Comparison of ENCODE assay signal across 22 cellular contexts in the genomic region with DNA sequence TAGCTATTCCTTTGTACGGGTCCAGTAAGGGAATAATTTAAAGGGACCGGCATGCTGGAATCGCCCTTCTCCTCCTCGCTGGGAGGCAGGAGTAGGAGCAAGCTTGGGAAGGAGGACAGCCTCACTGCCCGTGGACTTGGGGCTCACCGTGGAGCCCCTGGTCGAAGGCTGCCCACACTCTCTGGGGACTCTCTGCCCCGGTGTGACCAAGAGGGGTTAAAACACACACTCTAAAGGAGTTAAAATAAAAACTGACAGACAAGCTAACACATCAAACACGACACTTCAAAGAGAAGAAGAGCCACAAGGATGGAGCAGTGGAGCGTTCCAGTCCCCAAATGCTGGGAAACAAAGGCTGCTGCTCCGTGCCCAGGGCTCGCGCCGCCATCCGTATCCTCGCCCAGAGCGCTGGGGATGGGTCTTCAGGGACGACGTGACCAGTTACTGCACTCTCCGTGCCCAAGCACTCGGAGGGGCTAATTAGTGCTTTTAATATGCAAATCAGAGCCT.
DNase-seq lines count a peak whose midpoint lies in the region; ATAC-seq, FAIRE-seq and TF ChIP-seq lines count a peak whose summit lies in the region.
"Had no signal": no experiment of that assay in that cellular context is flagged by ENCODE, and none has a peak within 500 bp of the region (broad histone marks: within the 10 kb centered on the region; RNA-seq: fewer than 3 reads in every experiment).

No MANE protein-coding gene starts in this region.

- H3K36me3 ChIP-seq in GM23338 (ENCODE audit: insufficient read depth) (no peaks in the 10 kb centered on the region), kidney (ENCODE audit: control insufficient read depth in 1 of 2, insufficient read depth in 2 of 2, low read length in 2 of 2) (no peaks in the 10 kb centered on the region), hepatocyte (replicated peaks; ENCODE audit: insufficient read depth, low read depth) (no peaks in the 10 kb centered on the region), Caco-2 (ENCODE audit: control insufficient read depth, insufficient read depth, low read length) (no peaks in the 10 kb centered on the region)
- H3K36me3 ChIP-seq: Peyer's patch, SJSA1 had no signal

- peak; percentile 11 for DNase-seq in activated CD8-positive, alpha-beta memory T cell treated with anti-CD3 and anti-CD28 coated beads for 24 hours
- DNase-seq in activated CD8-positive, alpha-beta memory T cell treated with anti-CD3 and anti-CD28 coated beads, Interleukin-2, amount 50 U/mL, for 4 hours = no peak
- DNase-seq in GM23338 (ENCODE audit: low spot score) (no peak), kidney (peak; percentile 30), posterior vena cava (ENCODE audit: low spot score) (peak; percentile 60), hepatocyte (ENCODE audit: low spot score) (no peak), Caco-2 (no peak), AG08395 (ENCODE audit: low spot score) (no peak)
- DNase-seq: AML-193, DMS53, EL, GF-D8, Kasumi-1, NCI-H1417 treated with DMSO at 0.1 percent for 48 hours, NCI-H187, NCI-H526 had no signal

- POLR2A ChIA-PET in Caco-2 (lab: Charles Lee) = no interaction called here

- H3K4me1 ChIP-seq in GM23338 (ENCODE audit: insufficient read depth) (no peaks in the 10 kb centered on the region), kidney (ENCODE audit: control insufficient read depth in 1 of 2, insufficient read depth in 1 of 2, low read depth in 1 of 2, low read length in 2 of 2) (no peaks in the 10 kb centered on the region), hepatocyte (ENCODE audit: insufficient read depth) (no peaks in the 10 kb centered on the region), Caco-2 (no peaks in the 10 kb centered on the region)
- H3K4me1 ChIP-seq: Peyer's patch, SJSA1 had no signal

- H2AFZ ChIP-seq in GM23338 (peak overlapping the region; percentile 92), hepatocyte (no peak overlapping the region)

- ATAC-seq in GM23338 = no peak

- WGBS in hepatocyte (ENCODE audit: low lambda C conversion rate, missing lambda C conversion rate) = 80% methylated on average over 21 of the region's 21 CpGs

- no peak overlapping the region for H3K9ac ChIP-seq in kidney (ENCODE audit: low read length in 2 of 2)

- H3K9me3 Mint-ChIP-seq in GM23338 (no peaks in the 10 kb centered on the region), Caco-2 (ENCODE audit: unreplicated experiment) (no peaks in the 10 kb centered on the region)

- H3K27ac ChIP-seq in GM23338 (ENCODE audit: low read depth) (no peak overlapping the region), kidney (ENCODE audit: low read depth in 2 of 2, low read length in 2 of 2) (no peak overlapping the region), hepatocyte (no peak overlapping the region)
- H3K27ac ChIP-seq: 22Rv1, Peyer's patch, SJSA1 had no signal

- H3K9me3 ChIP-seq in kidney (ENCODE audit: control insufficient read depth in 1 of 2, low read length in 2 of 2) (peaks cover 0 to 4% of the 10 kb centered on the region in 2 donors), hepatocyte (ENCODE audit: low read depth) (no peaks in the 10 kb centered on the region), Caco-2 (no peaks in the 10 kb centered on the region)
- H3K9me3 ChIP-seq: Peyer's patch, SJSA1 had no signal

- H3K79me2 ChIP-seq in GM23338 (replicated peaks; ENCODE audit: insufficient read depth) (no peaks in the 10 kb centered on the region), hepatocyte (no peaks in the 10 kb centered on the region)

- CTCF ChIA-PET in Caco-2 (lab: Charles Lee) = no interaction called here

- H4K20me1 ChIP-seq in GM23338 (replicated peaks; ENCODE audit: insufficient read depth) (no peaks in the 10 kb centered on the region), hepatocyte (ENCODE audit: insufficient read depth, poor library complexity, severe bottlenecking) (no peaks in the 10 kb centered on the region)

- no peaks in the 10 kb centered on the region for H3F3A ChIP-seq in GM23338 (replicated peaks; ENCODE audit: low read depth)

- no peaks in the 10 kb centered on the region for H3K27me3 ChIP-seq in GM23338 (ENCODE audit: insufficient read depth)
- peaks cover 3% of the 10 kb centered on the region for H3K27me3 ChIP-seq in hepatocyte
- no peaks in the 10 kb centered on the region; the same call in none of the 2 replicates for H3K27me3 ChIP-seq in Caco-2 (replicated peaks; ENCODE audit: control insufficient read depth, insufficient read depth, low read length)
- H3K27me3 ChIP-seq: Peyer's patch had no signal

- intact Hi-C loops in kidney (cut with DNase I) = no loop called here
- intact Hi-C loops in posterior vena cava (cut with DNase I) = no loop called here
- intact Hi-C loops in Caco-2 (cut with micrococcal nuclease; ENCODE audit: unreplicated experiment) = no loop called here

- H3K4me2 ChIP-seq in GM23338 = no peak overlapping the region
- no peak overlapping the region for H3K4me2 ChIP-seq in hepatocyte

- TF ChIP-seq CTCF in GM23338 (conservative IDR thresholded peaks at IDR 0.05; ENCODE audit: low read depth in 2 of 2) = no peak
- no peak for TF ChIP-seq CTCF in kidney (IDR thresholded peaks at IDR 0.05; ENCODE audit: borderline replicate concordance, extremely low read depth, insufficient read depth)
- no peak for TF ChIP-seq CTCF in hepatocyte (IDR thresholded peaks at IDR 0.05; ENCODE audit: poor library complexity)
- no peak for TF ChIP-seq CTCF in Caco-2 (IDR thresholded peaks at IDR 0.05; ENCODE audit: insufficient read depth in 1 of 2, low read depth in 1 of 2, low read length in 1 of 2, severe bottlenecking in 1 of 2, unreplicated experiment in 1 of 2)

- H3K27me3 Mint-ChIP-seq in GM23338 (ENCODE audit: insufficient read depth, low read depth, poor library complexity) (no peaks in the 10 kb centered on the region), Caco-2 (ENCODE audit: insufficient read depth, unreplicated experiment) (peaks cover 25% of the 10 kb centered on the region)

- FAIRE-seq in kidney (lab: Jason Lieb, UNC) = no peak
- FAIRE-seq: D721Med, GM19239 had no signal

- H3K4me1 Mint-ChIP-seq in GM23338 (peaks cover 4% of the 10 kb centered on the region), Caco-2 (ENCODE audit: low read depth, unreplicated experiment) (no peaks in the 10 kb centered on the region)
- H3K4me1 Mint-ChIP-seq: CD14-positive monocyte had no signal

- H3K4me3 ChIP-seq in GM23338 = no peak overlapping the region
- no peak overlapping the region for H3K4me3 ChIP-seq in kidney (ENCODE audit: low read length in 2 of 2)
- no peak overlapping the region for H3K4me3 ChIP-seq in hepatocyte
- no peak overlapping the region for H3K4me3 ChIP-seq in Caco-2 (ENCODE audit: low read depth, low read length)
- H3K4me3 ChIP-seq: Peyer's patch, SJSA1 had no signal

- no TSS peak for BruUV-seq in Caco-2 (replicated peaks; lab: Mats Ljungman, UMichigan)

- no peak overlapping the region for H3K27ac Mint-ChIP-seq in GM23338
- H3K27ac Mint-ChIP-seq in Caco-2 (ENCODE audit: unreplicated experiment) = no peak overlapping the region
- H3K27ac Mint-ChIP-seq: CD14-positive monocyte had no signal

- H3K36me3 Mint-ChIP-seq in GM23338 (ENCODE audit: low read depth) (no peaks in the 10 kb centered on the region), Caco-2 (ENCODE audit: insufficient read depth, unreplicated experiment) (peaks cover 6% of the 10 kb centered on the region)
- H3K36me3 Mint-ChIP-seq: CD14-positive monocyte had no signal

- H3K4me3 Mint-ChIP-seq in GM23338 (no peak overlapping the region), Caco-2 (ENCODE audit: unreplicated experiment) (no peak overlapping the region)
- H3K4me3 Mint-ChIP-seq: CD14-positive monocyte had no signal

- H3K9me2 ChIP-seq in GM23338 (ENCODE audit: insufficient read depth) = 0 out of 2 replicates have a peak, but pooled peaks cover 7% of the 10 kb centered on the region
- no peaks in the 10 kb centered on the region for H3K9me2 ChIP-seq in hepatocyte (replicated peaks; ENCODE audit: insufficient read depth)

Comparison
In these comparisons a context has a peak if more than half of its experiments do, and no peak if none do; other contexts are left out.
1. DNase-seq: peak in activated CD8-positive, alpha-beta memory T cell treated with anti-CD3 and anti-CD28 coated beads for 24 hours (single experiment), kidney (single experiment) and posterior vena cava (single experiment); none in activated CD8-positive, alpha-beta memory T cell treated with anti-CD3 and anti-CD28 coated beads, Interleukin-2, amount 50 U/mL, for 4 hours (single experiment), GM23338 (single experiment), hepatocyte (single experiment), Caco-2 (0 of 2) and AG08395 (single experiment).